In the genomic region with DNA sequence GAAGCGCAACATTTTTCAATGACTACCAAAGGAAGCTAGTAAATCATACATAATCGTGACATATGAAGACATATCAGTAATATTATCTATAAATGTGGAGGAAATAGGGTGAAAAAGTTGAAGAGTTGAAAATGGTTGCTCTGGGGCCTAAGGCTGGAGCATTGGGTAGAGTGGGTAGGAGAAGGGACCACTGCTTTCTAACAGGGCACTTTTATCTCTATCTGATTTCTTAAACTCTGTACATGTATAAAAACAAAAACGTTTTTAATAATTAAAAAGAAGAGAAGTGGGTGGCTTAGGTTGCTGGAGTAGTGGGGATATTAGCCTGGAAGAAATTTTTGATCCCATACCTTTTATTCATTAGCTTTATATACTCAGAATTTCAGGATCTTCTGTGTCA, we compare ENCODE assay signal across 14 cellular contexts. TPM values are rescaled to one million over a fixed set of nuclear protein-coding genes. Genes with fewer than 3 reads are reported as not detected.
DNase-seq lines count a peak whose midpoint lies in the region; ATAC-seq and TF ChIP-seq lines count a peak whose summit lies in the region.
"Had no signal": no experiment of that assay in that cellular context is flagged by ENCODE, and none has a peak within 500 bp of the region (broad histone marks: within the 10 kb centered on the region; RNA-seq: fewer than 3 reads in every experiment).

No MANE protein-coding gene starts in this region.

- CTCF ChIA-PET in activated naive CD4-positive, alpha-beta T cell treated with anti-CD3 and anti-CD28 coated beads for 36 hours (lab: Charles Lee) = interaction anchor here (0.7 kb wide), 1 partner anchor 53 kb away, joined by 3 read pairs; no protein-coding TSS in a partner anchor
- CTCF ChIA-PET in activated CD4-positive, alpha-beta memory T cell treated with anti-CD3 and anti-CD28 coated beads, Interleukin-2, amount 10 ng/mL, durations not matched to agents 7 days and 5 days (lab: Charles Lee) = interaction anchor here (0.6 to 1.3 kb wide), 3 partner anchors 18 to 239 kb away, joined by 3 read pairs; no protein-coding TSS in a partner anchor

- no peaks in the 10 kb centered on the region for H3K36me3 Mint-ChIP-seq in activated naive CD4-positive, alpha-beta T cell treated with anti-CD3 and anti-CD28 coated beads for 36 hours (ENCODE audit: low read depth)
- H3K36me3 Mint-ChIP-seq in activated CD4-positive, alpha-beta memory T cell treated with anti-CD3 and anti-CD28 coated beads, Interleukin-2, amount 10 ng/mL, durations not matched to agents 7 days and 5 days (ENCODE audit: low read depth) = peaks cover 17% of the 10 kb centered on the region

- POLR2A ChIA-PET in activated CD4-positive, alpha-beta memory T cell treated with anti-CD3 and anti-CD28 coated beads, Interleukin-2, amount 10 ng/mL, durations not matched to agents 7 days and 5 days (lab: Charles Lee) = interaction anchor here (0.8 to 2.0 kb wide), 3 partner anchors 17 to 56 kb away, joined by 3 to 24 read pairs (median 8); no protein-coding TSS in a partner anchor

- H3K9ac ChIP-seq in subcutaneous abdominal adipose tissue (ENCODE audit: low read length in 5 of 5) = no peak overlapping the region

- no peaks in the 10 kb centered on the region for H3K36me3 ChIP-seq in left lung
- H3K36me3 ChIP-seq in subcutaneous abdominal adipose tissue (ENCODE audit: control insufficient read depth in 5 of 5, insufficient read depth in 5 of 5, low read length in 5 of 5) = no peaks in the 10 kb centered on the region
- H3K36me3 ChIP-seq: esophagus squamous epithelium, SJCRH30 had no signal

- peak overlapping the region; percentile 32 for H3K27ac Mint-ChIP-seq in activated naive CD4-positive, alpha-beta T cell treated with anti-CD3 and anti-CD28 coated beads for 36 hours
- H3K27ac Mint-ChIP-seq in activated CD4-positive, alpha-beta memory T cell treated with anti-CD3 and anti-CD28 coated beads, Interleukin-2, amount 10 ng/mL, durations not matched to agents 7 days and 5 days = peak overlapping the region; percentile 84

- intact Hi-C loops in activated naive CD4-positive, alpha-beta T cell treated with anti-CD3 and anti-CD28 coated beads for 36 hours (cut with micrococcal nuclease) = loop anchor here (1.0 kb wide), 1 partner anchor 18 kb away; no protein-coding TSS in a partner anchor
- intact Hi-C loops in left lung (cut with DNase I) = no loop called here

- no peak overlapping the region for H3K4me3 ChIP-seq in left lung
- no peak overlapping the region for H3K4me3 ChIP-seq in subcutaneous abdominal adipose tissue (ENCODE audit: low read depth in 1 of 5, low read length in 5 of 5)
- H3K4me3 ChIP-seq: esophagus squamous epithelium, SJCRH30 had no signal

- DNase-seq in activated naive CD4-positive, alpha-beta T cell treated with anti-CD3 and anti-CD28 coated beads for 36 hours = no peak
- no peak for DNase-seq in activated naive CD4-positive, alpha-beta T cell (lab: John Stamatoyannopoulos, UW)
- no peak for DNase-seq in activated CD4-positive, alpha-beta memory T cell treated with anti-CD3 and anti-CD28 coated beads, Interleukin-2, amount 10 ng/mL, durations not matched to agents 7 days and 5 days
- DNase-seq in left lung = no peak
- no peak for DNase-seq in NCI-H524 treated with DMSO at 0.1 percent for 48 hours (lab: John Stamatoyannopoulos, UW)
- DNase-seq: amygdala, cortex of kidney, esophagus squamous epithelium, left colon, NCI-H1694 treated with DMSO at 0.1 percent for 48 hours, SJCRH30 had no signal

- H3K9me3 ChIP-seq in left lung (no peaks in the 10 kb centered on the region), subcutaneous abdominal adipose tissue (ENCODE audit: control insufficient read depth in 5 of 5, low read length in 5 of 5) (no peaks in the 10 kb centered on the region)
- H3K9me3 ChIP-seq: esophagus squamous epithelium had no signal

- H3K4me1 ChIP-seq in left lung = peaks cover 9 to 25% of the 10 kb centered on the region in 2 donors
- H3K4me1 ChIP-seq in subcutaneous abdominal adipose tissue (ENCODE audit: control insufficient read depth in 5 of 5, insufficient read depth in 5 of 5, low read length in 5 of 5) = peaks cover 0 to 24% (median 6%) of the 10 kb centered on the region in 5 donors

- H3K9me3 Mint-ChIP-seq in activated naive CD4-positive, alpha-beta T cell treated with anti-CD3 and anti-CD28 coated beads for 36 hours = no peaks in the 10 kb centered on the region
- H3K9me3 Mint-ChIP-seq in activated CD4-positive, alpha-beta memory T cell treated with anti-CD3 and anti-CD28 coated beads, Interleukin-2, amount 10 ng/mL, durations not matched to agents 7 days and 5 days = peaks cover 3% of the 10 kb centered on the region

- H3K27me3 ChIP-seq in left lung = no peaks in the 10 kb centered on the region
- no peaks in the 10 kb centered on the region for H3K27me3 ChIP-seq in subcutaneous abdominal adipose tissue (ENCODE audit: control insufficient read depth in 5 of 5, insufficient read depth in 4 of 5, low read length in 5 of 5)
- H3K27me3 ChIP-seq: esophagus squamous epithelium, SJCRH30 had no signal

- H3K27ac ChIP-seq in left lung = peak overlapping the region; percentile 17 to 35
- H3K27ac ChIP-seq in subcutaneous abdominal adipose tissue (ENCODE audit: low read depth, low read length) = peak overlapping the region; percentile 49
- H3K27ac ChIP-seq: SJCRH30 had no signal

- no peaks in the 10 kb centered on the region for H3K27me3 Mint-ChIP-seq in activated naive CD4-positive, alpha-beta T cell treated with anti-CD3 and anti-CD28 coated beads for 36 hours (ENCODE audit: low read depth)
- peaks cover 5% of the 10 kb centered on the region for H3K27me3 Mint-ChIP-seq in activated CD4-positive, alpha-beta memory T cell treated with anti-CD3 and anti-CD28 coated beads, Interleukin-2, amount 10 ng/mL, durations not matched to agents 7 days and 5 days

- peaks cover 47% of the 10 kb centered on the region for H3K4me1 Mint-ChIP-seq in activated naive CD4-positive, alpha-beta T cell treated with anti-CD3 and anti-CD28 coated beads for 36 hours (ENCODE audit: low read depth)
- H3K4me1 Mint-ChIP-seq in activated CD4-positive, alpha-beta memory T cell treated with anti-CD3 and anti-CD28 coated beads, Interleukin-2, amount 10 ng/mL, durations not matched to agents 7 days and 5 days = peaks cover 62% of the 10 kb centered on the region

- no peak overlapping the region for H3K4me3 Mint-ChIP-seq in activated naive CD4-positive, alpha-beta T cell treated with anti-CD3 and anti-CD28 coated beads for 36 hours
- H3K4me3 Mint-ChIP-seq in activated CD4-positive, alpha-beta memory T cell treated with anti-CD3 and anti-CD28 coated beads, Interleukin-2, amount 10 ng/mL, durations not matched to agents 7 days and 5 days = peak overlapping the region; percentile 1

- no peak for ATAC-seq in left lung
- no peak for ATAC-seq in HG03175 (IDR thresholded peaks at IDR 0.05; ENCODE audit: unreplicated experiment)
- ATAC-seq in GM18520 (IDR thresholded peaks at IDR 0.05; ENCODE audit: unreplicated experiment) = no peak
- ATAC-seq: left colon had no signal

- TF ChIP-seq CTCF in left lung (IDR thresholded peaks at IDR 0.05) = no peak

RNA-seq across cellular contexts. Expression of gene ITGA1, which starts 44.2 kb away (rescaled TPM):
- 1 to 10 TPM in 1 of 2 experiments, under 1 TPM in 1; 0.69 to 1.2 TPM for total RNA-seq in activated naive CD4-positive, alpha-beta T cell treated with anti-CD3 and anti-CD28 coated beads for 36 hours
- 1 to 10 TPM; 4.9 to 8.0 TPM for total RNA-seq in activated CD4-positive, alpha-beta memory T cell treated with anti-CD3 and anti-CD28 coated beads, Interleukin-2, amount 10 ng/mL, durations not matched to agents 7 days and 5 days
- total RNA-seq in left lung = 100 to 1,000 TPM in 1 of 2 donors, 10 to 100 TPM in 1; 87.5 to 127 TPM

RNA-seq across cellular contexts. Expression of gene PELO, which starts 44.2 kb away (rescaled TPM):
- total RNA-seq in activated naive CD4-positive, alpha-beta T cell treated with anti-CD3 and anti-CD28 coated beads for 36 hours = 10 to 100 TPM; 11.4 to 12.8 TPM
- 10 to 100 TPM; 20.6 TPM for total RNA-seq in activated CD4-positive, alpha-beta memory T cell treated with anti-CD3 and anti-CD28 coated beads, Interleukin-2, amount 10 ng/mL, durations not matched to agents 7 days and 5 days
- 10 to 100 TPM; 40.9 to 47.6 TPM for total RNA-seq in left lung

Comparison
In these comparisons a context has a peak if more than half of its experiments do, and no peak if none do; other contexts are left out.
1. RNA of gene ITGA1, which starts 44.2 kb away (total RNA-seq): 87.5 to 127 TPM in left lung; 4.9 to 8.0 TPM in activated CD4-positive, alpha-beta memory T cell treated with anti-CD3 and anti-CD28 coated beads, Interleukin-2, amount 10 ng/mL, durations not matched to agents 7 days and 5 days and 0.69 to 1.2 TPM in activated naive CD4-positive, alpha-beta T cell treated with anti-CD3 and anti-CD28 coated beads for 36 hours; every median in the first group is over 4 times any median in the second.